ENCODE assay signal across 1 cellular context in the genomic region with DNA sequence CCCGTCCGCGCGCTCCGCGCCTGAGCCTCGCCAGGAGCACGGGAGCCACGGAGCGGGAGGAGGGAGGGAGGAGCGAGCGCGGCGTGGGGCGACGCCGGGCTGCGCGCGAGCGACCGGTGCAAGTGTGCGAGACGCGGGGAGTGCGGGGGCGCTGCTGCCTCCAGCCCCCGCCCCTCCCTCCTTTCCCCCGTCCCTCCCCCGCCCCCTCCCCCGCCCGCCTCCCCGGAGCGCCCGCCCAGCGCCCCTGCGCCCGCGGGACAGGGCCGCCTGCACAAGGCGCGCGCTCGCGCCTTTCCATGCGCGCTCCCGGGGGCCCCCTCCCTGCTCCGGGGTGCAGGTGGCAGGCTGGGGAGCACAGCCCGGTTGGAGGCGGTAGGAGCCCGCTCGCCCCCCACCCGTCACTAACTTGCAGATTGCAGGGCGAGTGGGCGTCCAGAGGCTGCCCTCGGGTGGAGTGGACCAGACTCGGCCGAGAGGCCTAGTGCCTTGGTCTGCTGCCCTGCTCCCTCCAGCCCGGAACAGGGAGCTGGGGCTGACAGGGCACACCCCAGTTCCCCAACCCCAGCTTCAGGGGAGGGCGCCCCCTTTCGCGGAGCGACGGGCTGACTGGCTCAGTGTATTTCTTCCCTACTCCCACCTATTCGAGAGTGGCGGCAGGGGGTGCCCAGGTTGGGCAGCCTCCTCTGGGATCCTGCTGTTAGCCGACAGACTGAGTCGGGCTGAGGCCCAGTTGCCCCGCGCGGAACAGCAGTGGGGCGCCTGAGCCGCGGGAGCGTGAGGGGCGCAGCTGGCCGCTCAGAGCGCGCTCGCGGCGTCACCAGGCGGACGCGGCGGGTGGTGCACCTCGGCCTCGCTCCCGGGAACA.
TF ChIP-seq lines count a peak whose summit lies in the region.

A gene (minus strand): TSS at position 126 of the 865 bp plus-strand sequence. CDS start 255 bp downstream, outside the sequence.

TF ChIP-seq in GM23338, 12 proteins besides CTCF, POLR2A, EP300 and RAD21 (continued from another document):
- TF ChIP-seq, protein P1, sequence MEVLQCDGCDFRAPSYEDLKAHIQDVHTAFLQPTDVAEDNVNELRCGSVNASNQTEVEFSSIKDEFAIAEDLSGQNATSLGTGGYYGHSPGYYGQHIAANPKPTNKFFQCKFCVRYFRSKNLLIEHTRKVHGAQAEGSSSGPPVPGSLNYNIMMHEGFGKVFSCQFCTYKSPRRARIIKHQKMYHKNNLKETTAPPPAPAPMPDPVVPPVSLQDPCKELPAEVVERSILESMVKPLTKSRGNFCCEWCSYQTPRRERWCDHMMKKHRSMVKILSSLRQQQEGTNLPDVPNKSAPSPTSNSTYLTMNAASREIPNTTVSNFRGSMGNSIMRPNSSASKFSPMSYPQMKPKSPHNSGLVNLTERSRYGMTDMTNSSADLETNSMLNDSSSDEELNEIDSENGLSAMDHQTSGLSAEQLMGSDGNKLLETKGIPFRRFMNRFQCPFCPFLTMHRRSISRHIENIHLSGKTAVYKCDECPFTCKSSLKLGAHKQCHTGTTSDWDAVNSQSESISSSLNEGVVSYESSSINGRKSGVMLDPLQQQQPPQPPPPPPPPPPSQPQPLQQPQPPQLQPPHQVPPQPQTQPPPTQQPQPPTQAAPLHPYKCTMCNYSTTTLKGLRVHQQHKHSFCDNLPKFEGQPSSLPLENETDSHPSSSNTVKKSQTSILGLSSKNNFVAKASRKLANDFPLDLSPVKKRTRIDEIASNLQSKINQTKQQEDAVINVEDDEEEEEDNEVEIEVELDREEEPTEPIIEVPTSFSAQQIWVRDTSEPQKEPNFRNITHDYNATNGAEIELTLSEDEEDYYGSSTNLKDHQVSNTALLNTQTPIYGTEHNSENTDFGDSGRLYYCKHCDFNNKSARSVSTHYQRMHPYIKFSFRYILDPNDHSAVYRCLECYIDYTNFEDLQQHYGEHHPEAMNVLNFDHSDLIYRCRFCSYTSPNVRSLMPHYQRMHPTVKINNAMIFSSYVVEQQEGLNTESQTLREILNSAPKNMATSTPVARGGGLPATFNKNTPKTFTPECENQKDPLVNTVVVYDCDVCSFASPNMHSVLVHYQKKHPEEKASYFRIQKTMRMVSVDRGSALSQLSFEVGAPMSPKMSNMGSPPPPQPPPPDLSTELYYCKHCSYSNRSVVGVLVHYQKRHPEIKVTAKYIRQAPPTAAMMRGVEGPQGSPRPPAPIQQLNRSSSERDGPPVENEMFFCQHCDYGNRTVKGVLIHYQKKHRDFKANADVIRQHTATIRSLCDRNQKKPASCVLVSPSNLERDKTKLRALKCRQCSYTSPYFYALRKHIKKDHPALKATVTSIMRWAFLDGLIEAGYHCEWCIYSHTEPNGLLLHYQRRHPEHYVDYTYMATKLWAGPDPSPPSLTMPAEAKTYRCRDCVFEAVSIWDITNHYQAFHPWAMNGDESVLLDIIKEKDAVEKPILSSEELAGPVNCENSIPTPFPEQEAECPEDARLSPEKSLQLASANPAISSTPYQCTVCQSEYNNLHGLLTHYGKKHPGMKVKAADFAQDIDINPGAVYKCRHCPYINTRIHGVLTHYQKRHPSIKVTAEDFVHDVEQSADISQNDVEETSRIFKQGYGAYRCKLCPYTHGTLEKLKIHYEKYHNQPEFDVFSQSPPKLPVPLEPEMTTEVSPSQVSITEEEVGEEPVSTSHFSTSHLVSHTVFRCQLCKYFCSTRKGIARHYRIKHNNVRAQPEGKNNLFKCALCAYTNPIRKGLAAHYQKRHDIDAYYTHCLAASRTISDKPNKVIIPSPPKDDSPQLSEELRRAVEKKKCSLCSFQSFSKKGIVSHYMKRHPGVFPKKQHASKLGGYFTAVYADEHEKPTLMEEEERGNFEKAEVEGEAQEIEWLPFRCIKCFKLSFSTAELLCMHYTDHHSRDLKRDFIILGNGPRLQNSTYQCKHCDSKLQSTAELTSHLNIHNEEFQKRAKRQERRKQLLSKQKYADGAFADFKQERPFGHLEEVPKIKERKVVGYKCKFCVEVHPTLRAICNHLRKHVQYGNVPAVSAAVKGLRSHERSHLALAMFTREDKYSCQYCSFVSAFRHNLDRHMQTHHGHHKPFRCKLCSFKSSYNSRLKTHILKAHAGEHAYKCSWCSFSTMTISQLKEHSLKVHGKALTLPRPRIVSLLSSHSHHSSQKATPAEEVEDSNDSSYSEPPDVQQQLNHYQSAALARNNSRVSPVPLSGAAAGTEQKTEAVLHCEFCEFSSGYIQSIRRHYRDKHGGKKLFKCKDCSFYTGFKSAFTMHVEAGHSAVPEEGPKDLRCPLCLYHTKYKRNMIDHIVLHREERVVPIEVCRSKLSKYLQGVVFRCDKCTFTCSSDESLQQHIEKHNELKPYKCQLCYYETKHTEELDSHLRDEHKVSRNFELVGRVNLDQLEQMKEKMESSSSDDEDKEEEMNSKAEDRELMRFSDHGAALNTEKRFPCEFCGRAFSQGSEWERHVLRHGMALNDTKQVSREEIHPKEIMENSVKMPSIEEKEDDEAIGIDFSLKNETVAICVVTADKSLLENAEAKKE (CRISPR knock-in tag; IDR thresholded peaks at IDR 0.05) = no peak
- TF ChIP-seq POLR2AphosphoS5 (IDR thresholded peaks at IDR 0.05; ENCODE audit: low read depth) (no peak), ZNF331 (CRISPR knock-in tag; IDR thresholded peaks at IDR 0.05; ENCODE audit: low read depth) (no peak), EZH2 (IDR thresholded peaks at IDR 0.05; ENCODE audit: low read depth, unreplicated experiment) (no peak), EZH2phosphoT487 (IDR thresholded peaks at IDR 0.05; ENCODE audit: unreplicated experiment) (no peak), ZNF114 (CRISPR knock-in tag; IDR thresholded peaks at IDR 0.05) (no peak)
